In the genomic region with DNA sequence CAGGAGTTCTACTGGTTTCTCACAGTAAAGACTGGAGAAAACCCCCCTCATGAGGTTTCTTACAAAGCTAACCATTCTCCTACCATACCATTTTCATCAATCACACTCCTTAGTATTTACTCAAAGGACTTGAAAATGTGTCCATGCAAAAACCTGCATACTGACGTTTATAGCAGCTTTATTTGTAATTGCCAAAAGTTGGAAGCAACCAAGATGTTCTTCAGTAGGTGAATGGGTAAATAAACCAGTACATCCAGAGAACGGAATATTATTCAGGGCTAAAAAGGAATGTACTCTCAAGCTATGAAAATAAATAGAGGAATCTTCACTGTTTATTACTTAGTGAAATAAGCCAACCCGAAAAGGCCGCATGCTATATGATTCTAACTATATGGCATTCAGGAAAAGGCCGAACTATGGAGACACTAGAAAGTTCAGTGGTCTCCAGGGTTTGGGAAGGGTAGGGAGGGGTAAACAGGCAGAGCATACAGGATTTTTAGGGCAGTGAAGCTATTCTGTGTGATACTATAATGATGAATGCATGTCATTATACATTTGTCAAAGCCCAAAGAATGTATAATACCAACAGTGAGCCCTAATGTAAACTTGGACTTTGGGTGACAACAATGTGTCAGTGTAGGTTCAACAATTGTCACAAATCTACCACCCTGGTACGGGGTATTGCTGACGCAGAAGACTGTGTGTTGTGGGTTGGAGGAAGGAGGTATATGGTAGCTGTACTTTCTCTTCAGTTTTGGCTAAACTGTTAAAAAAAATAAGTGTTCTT, we compare ENCODE assay signal across 17 cellular contexts. TPM values are rescaled to one million over a fixed set of nuclear protein-coding genes. Genes with fewer than 3 reads are reported as not detected.
A peak's percentile ranks its signal among the peaks of the same experiment; 100 is the strongest.
DNase-seq lines count a peak whose midpoint lies in the region; ATAC-seq and TF ChIP-seq lines count a peak whose summit lies in the region.
"Had no signal": no experiment of that assay in that cellular context is flagged by ENCODE, and none has a peak within 500 bp of the region (broad histone marks: within the 10 kb centered on the region; RNA-seq: fewer than 3 reads in every experiment).

No MANE protein-coding gene starts in this region.

- H2AFZ ChIP-seq in KMS-11 (ENCODE audit: low read depth) = peak overlapping the region; percentile 33; the same call in 1 of the 2 replicates

- intact Hi-C loops in colonic mucosa (cut with DNase I) = no loop called here
- intact Hi-C loops in tibial artery (cut with DNase I; ENCODE audit: low total_unique reads) = no loop called here

- H3K27me3 ChIP-seq in BLaER1 treated with 17β-estradiol and CSF1 and Interleukin-3, amounts not matched to agents 10 nM and 100 nM = no peaks in the 10 kb centered on the region
- H3K27me3 ChIP-seq in KMS-11 (ENCODE audit: insufficient read depth, low read depth) (no peaks in the 10 kb centered on the region), colonic mucosa (no peaks in the 10 kb centered on the region), tibial artery (no peaks in the 10 kb centered on the region)

- peak overlapping the region in 4 of 11 experiments; percentile 70 to 83 (median 80); a peak in 6 of 22 replicates for H3K27ac ChIP-seq in BLaER1 treated with 17β-estradiol and CSF1 and Interleukin-3, amounts not matched to agents 10 nM and 100 nM
- H3K27ac ChIP-seq in KMS-11 (peak overlapping the region; percentile 66; the same call in 1 of the 2 replicates), colonic mucosa (no peak overlapping the region), tibial artery (no peak overlapping the region)

- peak overlapping the region in 1 of 11 experiments; percentile 69; a peak in 1 of 22 replicates for H3K9ac ChIP-seq in BLaER1 treated with 17β-estradiol and CSF1 and Interleukin-3, amounts not matched to agents 10 nM and 100 nM
- H3K9ac ChIP-seq in KMS-11 (no peak overlapping the region), colonic mucosa (ENCODE audit: low read depth in 2 of 2, low read length in 2 of 2) (no peak overlapping the region)

- TF ChIP-seq CTCF in KMS-11 (conservative IDR thresholded peaks at IDR 0.05; ENCODE audit: low read depth, low read length) (no peak), colonic mucosa (IDR thresholded peaks at IDR 0.05) (no peak), GM13977 (IDR thresholded peaks at IDR 0.05; ENCODE audit: extremely low read depth, insufficient read depth, missing control alignments) (no peak), tibial artery (IDR thresholded peaks at IDR 0.05) (no peak)

- no peak for ATAC-seq in HG02884 (IDR thresholded peaks at IDR 0.05; ENCODE audit: unreplicated experiment)
- ATAC-seq: HCT116 had no signal

- H3K4me1 ChIP-seq in BLaER1 treated with 17β-estradiol and CSF1 and Interleukin-3, amounts not matched to agents 10 nM and 100 nM = peaks cover 29 to 46% (median 38%) of the 10 kb centered on the region in 10 experiments
- H3K4me1 ChIP-seq in KMS-11 (ENCODE audit: low read depth, poor library complexity, severe bottlenecking) = peaks cover 31% of the 10 kb centered on the region
- no peaks in the 10 kb centered on the region for H3K4me1 ChIP-seq in colonic mucosa
- H3K4me1 ChIP-seq in tibial artery = no peaks in the 10 kb centered on the region

- no peaks in the 10 kb centered on the region for H3K9me3 ChIP-seq in BLaER1 treated with 17β-estradiol and CSF1 and Interleukin-3, amounts not matched to agents 10 nM and 100 nM (replicated peaks in 1 of 11)
- H3K9me3 ChIP-seq in colonic mucosa (no peaks in the 10 kb centered on the region), tibial artery (no peaks in the 10 kb centered on the region)

- no peaks in the 10 kb centered on the region for H3K36me3 ChIP-seq in BLaER1 treated with 17β-estradiol and CSF1 and Interleukin-3, amounts not matched to agents 10 nM and 100 nM
- no peaks in the 10 kb centered on the region for H3K36me3 ChIP-seq in KMS-11 (ENCODE audit: insufficient read depth)
- no peaks in the 10 kb centered on the region for H3K36me3 ChIP-seq in colonic mucosa
- no peaks in the 10 kb centered on the region for H3K36me3 ChIP-seq in tibial artery

- in situ Hi-C loops in GM13977 (cut with MboI; ENCODE audit: low pct_unique_long_range_greater_than_20kb, low sequenced_read_pairs, unreplicated experiment) = no loop called here

- DNase-seq in colonic mucosa (peak; percentile 12), GM13977 (ENCODE audit: low spot score) (no peak), tibial artery (no peak), activated gamma-delta T cell (lab: John Stamatoyannopoulos, UW) (no peak)
- DNase-seq: AML-193; CD4-positive, alpha-beta T cell; DMS153; DMS79; GDM1; GOT3; H7; HFFc6; KG1 had no signal

- no peaks in the 10 kb centered on the region for H3K79me2 ChIP-seq in KMS-11 (ENCODE audit: insufficient read depth, low read depth)

- H3K4me3 ChIP-seq in BLaER1 treated with 17β-estradiol and CSF1 and Interleukin-3, amounts not matched to agents 10 nM and 100 nM = no peak overlapping the region
- no peak overlapping the region for H3K4me3 ChIP-seq in KMS-11 (IDR thresholded peaks at IDR 0.05; ENCODE audit: insufficient read depth, low read depth, low read length)
- no peak overlapping the region for H3K4me3 ChIP-seq in colonic mucosa
- no peak overlapping the region for H3K4me3 ChIP-seq in tibial artery

- peak overlapping the region in 10 of 11 experiments; percentile 77 to 92 (median 84); a peak in 19 of 22 replicates for H3K4me2 ChIP-seq in BLaER1 treated with 17β-estradiol and CSF1 and Interleukin-3, amounts not matched to agents 10 nM and 100 nM
- H3K4me2 ChIP-seq in KMS-11 = peak overlapping the region; percentile 76; the same call in 1 of the 2 replicates

- no peaks in the 10 kb centered on the region for H4K20me1 ChIP-seq in BLaER1 treated with 17β-estradiol and CSF1 and Interleukin-3, amounts not matched to agents 10 nM and 100 nM
- H4K20me1 ChIP-seq in KMS-11 (ENCODE audit: insufficient read depth) = no peaks in the 10 kb centered on the region

RNA-seq across cellular contexts. Expression of a gene that starts 50.6 kb away (rescaled TPM):
- 100 to 1,000 TPM; 116 to 119 TPM for total RNA-seq in colonic mucosa

RNA-seq across cellular contexts. Expression of a gene that starts 50.8 kb away (rescaled TPM):
- total RNA-seq in colonic mucosa = 10 to 100 TPM; 20.5 to 21.1 TPM
